ENCODE assay signal across 25 cellular contexts in the genomic region with DNA sequence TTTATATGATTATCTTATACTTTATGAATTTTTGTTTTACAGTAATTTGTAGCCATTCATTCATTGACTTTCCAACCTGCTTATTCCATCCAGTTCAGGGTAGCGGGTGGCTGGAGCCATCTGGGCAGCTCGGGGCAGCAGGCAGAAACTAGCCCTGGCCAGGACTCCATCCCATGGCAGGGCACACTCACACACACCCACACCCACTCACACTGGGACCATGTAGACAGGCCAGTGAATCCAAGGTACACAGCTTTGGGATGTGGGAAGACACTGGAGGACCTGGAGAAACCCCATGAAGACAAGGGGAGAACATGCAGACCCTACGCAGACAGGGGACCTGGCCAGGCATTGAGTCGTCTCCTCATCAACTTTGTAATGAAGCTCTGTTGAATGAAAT.
"Had no signal": no experiment of that assay in that cellular context is flagged by ENCODE, and none has a peak within 500 bp of the region (broad histone marks: within the 10 kb centered on the region; RNA-seq: fewer than 3 reads in every experiment).

No MANE protein-coding gene starts in this region.

- H3K27ac Mint-ChIP-seq: activated CD4-positive, alpha-beta memory T cell treated with anti-CD3 and anti-CD28 coated beads, Interleukin-2, amount 10 ng/mL, durations not matched to agents 7 days and 5 days; activated CD4-positive, alpha-beta T cell treated with anti-CD3 and anti-CD28 coated beads for 36 hours; activated naive CD4-positive, alpha-beta T cell treated with anti-CD3 and anti-CD28 coated beads for 36 hours; activated naive CD8-positive, alpha-beta T cell; activated T-helper 17 cell treated with anti-CD3 and anti-CD28 coated beads, Interleukin-2, amount 50 U/mL, for 72 hours; T-cell had no signal

- DNase-seq: activated CD4-positive, alpha-beta memory T cell treated with anti-CD3 and anti-CD28 coated beads, Interleukin-2, amount 10 ng/mL, durations not matched to agents 7 days and 5 days; activated CD4-positive, alpha-beta T cell treated with anti-CD3 and anti-CD28 coated beads for 36 hours; activated CD4-positive, alpha-beta T cell treated with anti-CD3 and anti-CD28 coated beads, Interleukin-2, amount 50 U/mL, for 1 hour; activated gamma-delta T cell; activated naive CD4-positive, alpha-beta T cell treated with anti-CD3 and anti-CD28 coated beads for 36 hours; activated T-cell treated with anti-CD3 and anti-CD28 coated beads for 4 hours; activated T-cell treated with anti-CD3 and anti-CD28 coated beads, Interleukin-2, amount 50 U/mL, for 48 hours; amygdala; Karpas-422; MM.1S; NCI-H1105 treated with DMSO at 0.1 percent for 48 hours; NCI-H1436 treated with DMSO at 0.1 percent for 48 hours; NCI-H187; NCI-H2081; NCI-H510A treated with DMSO at 0.1 percent for 48 hours; Peyer's patch; SHP77 treated with DMSO at 0.1 percent for 48 hours; T-cell; T-helper 2 cell; T1000 had no signal

- H3K27me3 ChIP-seq: Peyer's patch had no signal

- H3K4me1 ChIP-seq: Peyer's patch had no signal

- H3K27ac ChIP-seq: Peyer's patch, VCaP had no signal

- H3K36me3 ChIP-seq: Peyer's patch had no signal

- H3K4me3 ChIP-seq: Peyer's patch had no signal

- ATAC-seq: activated CD4-positive, alpha-beta T cell treated with anti-CD3 and anti-CD28 coated beads for 36 hours; activated T-helper 17 cell treated with anti-CD3 and anti-CD28 coated beads, Interleukin-2, amount 50 U/mL, for 72 hours; T-cell had no signal

- H3K4me3 Mint-ChIP-seq: activated CD4-positive, alpha-beta memory T cell treated with anti-CD3 and anti-CD28 coated beads, Interleukin-2, amount 10 ng/mL, durations not matched to agents 7 days and 5 days; activated CD4-positive, alpha-beta T cell treated with anti-CD3 and anti-CD28 coated beads for 36 hours; activated naive CD4-positive, alpha-beta T cell treated with anti-CD3 and anti-CD28 coated beads for 36 hours; activated naive CD8-positive, alpha-beta T cell; activated T-helper 17 cell treated with anti-CD3 and anti-CD28 coated beads, Interleukin-2, amount 50 U/mL, for 72 hours; brain; central memory CD8-positive, alpha-beta T cell; T-cell had no signal

- H3K9me3 ChIP-seq: Peyer's patch had no signal

- H3K27me3 Mint-ChIP-seq: activated CD4-positive, alpha-beta T cell treated with anti-CD3 and anti-CD28 coated beads for 36 hours; activated naive CD8-positive, alpha-beta T cell; activated T-helper 17 cell treated with anti-CD3 and anti-CD28 coated beads, Interleukin-2, amount 50 U/mL, for 72 hours; central memory CD8-positive, alpha-beta T cell; T-cell had no signal

- H3K36me3 Mint-ChIP-seq: activated naive CD8-positive, alpha-beta T cell; brain; T-cell had no signal

- H3K4me1 Mint-ChIP-seq: activated CD4-positive, alpha-beta memory T cell treated with anti-CD3 and anti-CD28 coated beads, Interleukin-2, amount 10 ng/mL, durations not matched to agents 7 days and 5 days; activated T-helper 17 cell treated with anti-CD3 and anti-CD28 coated beads, Interleukin-2, amount 50 U/mL, for 72 hours; central memory CD8-positive, alpha-beta T cell had no signal

- H3K9me3 Mint-ChIP-seq: activated CD4-positive, alpha-beta memory T cell treated with anti-CD3 and anti-CD28 coated beads, Interleukin-2, amount 10 ng/mL, durations not matched to agents 7 days and 5 days; activated naive CD4-positive, alpha-beta T cell treated with anti-CD3 and anti-CD28 coated beads for 36 hours; activated T-helper 17 cell treated with anti-CD3 and anti-CD28 coated beads, Interleukin-2, amount 50 U/mL, for 72 hours; brain; central memory CD8-positive, alpha-beta T cell; T-cell had no signal
